8 cellular contexts compared by ENCODE assay signal in genomic region chr20:20360464-20360863, GRCh38. TPM values are rescaled to one million over a fixed set of nuclear protein-coding genes. Genes with fewer than 3 reads are reported as not detected.
DNase-seq lines count a peak whose midpoint lies in the region; ATAC-seq and TF ChIP-seq lines count a peak whose summit lies in the region.

No MANE protein-coding gene starts in this region.

- no peak overlapping the region for H3K27ac Mint-ChIP-seq in chondrocyte (ENCODE audit: unreplicated experiment)

- H3K27me3 ChIP-seq in left lung = peaks cover 52 to 72% of the 10 kb centered on the region in 2 donors
- H3K27me3 ChIP-seq in testis = no peaks in the 10 kb centered on the region

- peaks cover 2% of the 10 kb centered on the region for H3K4me1 Mint-ChIP-seq in chondrocyte (ENCODE audit: low read depth)

- peak; percentile 44 for DNase-seq in DMS114 treated with DMSO at 0.1 percent for 48 hours (lab: John Stamatoyannopoulos, UW; ENCODE audit: unreplicated experiment)
- peak; percentile 76 for DNase-seq in NAMALWA (ENCODE audit: low spot score)
- peak; percentile 75 for DNase-seq in SK-N-DZ (ENCODE audit: low spot score)
- no peak for DNase-seq in chondrocyte (ENCODE audit: low spot score)
- DNase-seq in left lung = no peak
- peak; percentile 55 for DNase-seq in testis

- 18 to 28% methylated on average over 6 of the region's 6 CpGs for WGBS in testis, 2 donors

- H3K4me3 ChIP-seq in left lung (no peak overlapping the region), testis (no peak overlapping the region)

- no peak overlapping the region for H3K4me3 Mint-ChIP-seq in chondrocyte (ENCODE audit: unreplicated experiment)

- no peak for TF ChIP-seq POLR2A in testis (IDR thresholded peaks at IDR 0.05)

- no peaks in the 10 kb centered on the region for H3K9me3 ChIP-seq in left lung
- H3K9me3 ChIP-seq in testis = no peaks in the 10 kb centered on the region

- intact Hi-C loops in left lung (cut with DNase I) (loop anchor here in 1 of 2 donors (10.0 kb wide), 1 partner anchor 204 kb away; no protein-coding TSS in a partner anchor), testis (cut with DNase I; ENCODE audit: low total_unique reads) (no loop called here)

- TF ChIP-seq CTCF in chondrocyte (IDR thresholded peaks at IDR 0.05) (peak; percentile 91), left lung (IDR thresholded peaks at IDR 0.05) (peak; percentile 62 to 78), testis (IDR thresholded peaks at IDR 0.05) (peak; percentile 41 to 66 (median 54))

- H3K4me1 ChIP-seq in left lung = peaks cover 8 to 30% of the 10 kb centered on the region in 2 donors
- no peaks in the 10 kb centered on the region for H3K4me1 ChIP-seq in testis

- H3K9me3 Mint-ChIP-seq in chondrocyte (ENCODE audit: low read depth) = no peaks in the 10 kb centered on the region

- peaks cover 58% of the 10 kb centered on the region for H3K27me3 Mint-ChIP-seq in chondrocyte (ENCODE audit: low read depth)

- no peaks in the 10 kb centered on the region for H3K36me3 ChIP-seq in left lung
- H3K36me3 ChIP-seq in testis (ENCODE audit: low read depth, missing control alignments) = no peaks in the 10 kb centered on the region

- ATAC-seq in GM21526 (IDR thresholded peaks at IDR 0.05; ENCODE audit: low FRiP score, unreplicated experiment) (peak; percentile 71), left lung (peak; percentile 97), HG03460 (IDR thresholded peaks at IDR 0.05; ENCODE audit: unreplicated experiment) (no peak)

- no peaks in the 10 kb centered on the region for H3K36me3 Mint-ChIP-seq in chondrocyte (ENCODE audit: low read depth)

- H3K27ac ChIP-seq in left lung (no peak overlapping the region), testis (no peak overlapping the region)

RNA-seq across cellular contexts. Expression of gene INSM1, which starts 7.4 kb away (rescaled TPM):
- 41.4 and 43.7 TPM in 2 replicates for polyA plus RNA-seq in SK-N-DZ (2014; cell fraction: cytosol; rRNA removed)
- polyA plus RNA-seq in SK-N-DZ (2014; cell fraction: nucleus; rRNA removed) = 21.3 and 26.6 TPM in 2 replicates
- total RNA-seq in chondrocyte = not detected in 3 replicates
- not detected for total RNA-seq in left lung
- 1 to 10 TPM; 2.7 to 2.8 TPM for total RNA-seq in testis
- polyA plus RNA-seq in testis (ENCODE audit: insufficient read depth, low read depth, low replicate concordance) = 0.84 TPM

Comparison
In these comparisons a context has a peak if more than half of its experiments do, and no peak if none do; other contexts are left out.
1. DNase-seq: peak in DMS114 treated with DMSO at 0.1 percent for 48 hours (single experiment), NAMALWA (single experiment), SK-N-DZ (single experiment) and testis (single experiment); none in chondrocyte (single experiment) and left lung (0 of 2).
2. Peak in every context shown above with its lines, with median percentiles within 50 percentile points of each other: CTCF ChIP-seq.